ENCODE assay signal across 9 cellular contexts in the genomic region with DNA sequence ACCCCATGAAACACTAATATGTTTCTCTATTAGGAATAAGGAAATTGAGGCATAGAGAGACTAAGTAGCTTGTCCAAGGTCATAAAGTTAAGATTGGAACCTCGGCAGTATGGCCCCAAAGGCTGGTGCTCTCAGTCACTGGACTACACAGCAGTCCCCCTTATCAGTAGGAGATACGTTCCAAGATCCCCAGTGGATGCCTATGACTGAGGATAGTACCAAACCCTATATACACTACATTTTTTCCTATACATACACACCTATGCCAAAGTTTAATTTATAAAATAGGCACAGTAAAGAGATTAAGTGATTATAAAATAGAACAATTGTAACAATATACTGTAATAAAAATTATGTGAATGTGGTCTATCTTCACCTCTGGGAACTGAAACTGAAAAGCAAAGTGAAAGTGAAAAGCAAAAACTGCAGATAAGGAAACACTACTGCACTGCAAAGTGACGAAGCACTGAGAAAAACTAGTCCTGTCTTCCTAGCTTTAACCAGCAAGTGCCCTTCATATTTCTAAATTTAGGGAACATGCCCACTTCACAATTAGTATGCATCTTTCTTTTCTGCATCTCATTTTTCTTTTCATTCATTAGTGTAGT.
DNase-seq lines count a peak whose midpoint lies in the region; ATAC-seq lines count a peak whose summit lies in the region.
"Had no signal": no experiment of that assay in that cellular context is flagged by ENCODE, and none has a peak within 500 bp of the region (broad histone marks: within the 10 kb centered on the region; RNA-seq: fewer than 3 reads in every experiment).

No MANE protein-coding gene starts in this region.

- POLR2A ChIA-PET in activated naive CD8-positive, alpha-beta T cell treated with anti-CD3 and anti-CD28 coated beads, Interleukin-2, amount 10 ng/mL, durations not matched to agents 7 days and 5 days (lab: Charles Lee), result interaction anchor here (0.7 to 1.7 kb wide), 3 partner anchors 97 to 670 kb away, joined by 3 to 5 read pairs (median 3); partner anchors contain the start of genes ATF3, DTL and INTS7

- H3K27ac Mint-ChIP-seq in activated naive CD8-positive, alpha-beta T cell treated with anti-CD3 and anti-CD28 coated beads, Interleukin-2, amount 10 ng/mL, durations not matched to agents 7 days and 5 days, result peak overlapping the region; percentile 69
- peak overlapping the region in 4 of 6 donors; percentile 31 to 45 (median 38) for H3K27ac Mint-ChIP-seq in naive B cell
- H3K27ac Mint-ChIP-seq: WTC11 had no signal

- no peak for DNase-seq in activated naive CD8-positive, alpha-beta T cell treated with anti-CD3 and anti-CD28 coated beads, Interleukin-2, amount 10 ng/mL, durations not matched to agents 7 days and 5 days
- DNase-seq in naive B cell, result peak; percentile 25
- DNase-seq in NCI-H1417 (lab: John Stamatoyannopoulos, UW), result no peak
- DNase-seq in cerebellar cortex (ENCODE audit: low spot score), result no peak
- no peak for DNase-seq in NCI-H1930 (lab: John Stamatoyannopoulos, UW)
- DNase-seq in NCI-H446 (lab: John Stamatoyannopoulos, UW), result no peak

- H3K4me3 Mint-ChIP-seq in activated naive CD8-positive, alpha-beta T cell treated with anti-CD3 and anti-CD28 coated beads, Interleukin-2, amount 10 ng/mL, durations not matched to agents 7 days and 5 days, result peak overlapping the region; percentile 56
- H3K4me3 Mint-ChIP-seq in naive B cell, result peak overlapping the region; percentile 4 to 77 (median 42)
- H3K4me3 Mint-ChIP-seq: WTC11 had no signal

- peaks cover 28% of the 10 kb centered on the region for H3K4me1 Mint-ChIP-seq in activated naive CD8-positive, alpha-beta T cell treated with anti-CD3 and anti-CD28 coated beads, Interleukin-2, amount 10 ng/mL, durations not matched to agents 7 days and 5 days
- peaks cover 0 to 40% (median 7%) of the 10 kb centered on the region in 3 donors for H3K4me1 Mint-ChIP-seq in naive B cell

- H3K9me3 Mint-ChIP-seq in activated naive CD8-positive, alpha-beta T cell treated with anti-CD3 and anti-CD28 coated beads, Interleukin-2, amount 10 ng/mL, durations not matched to agents 7 days and 5 days, result no peaks in the 10 kb centered on the region
- no peaks in the 10 kb centered on the region for H3K9me3 Mint-ChIP-seq in naive B cell
- H3K9me3 Mint-ChIP-seq: WTC11 had no signal

- ATAC-seq in GM18502 (IDR thresholded peaks at IDR 0.05; ENCODE audit: poor library complexity, unreplicated experiment) (peak; percentile 36), HG02885 (IDR thresholded peaks at IDR 0.05; ENCODE audit: poor library complexity, unreplicated experiment) (peak; percentile 25), naive B cell (ENCODE audit: low read depth in 2 of 2) (peak; percentile 73 to 78)
- peak; percentile 64 for ATAC-seq in activated naive CD8-positive, alpha-beta T cell treated with anti-CD3 and anti-CD28 coated beads, Interleukin-2, amount 10 ng/mL, durations not matched to agents 7 days and 5 days (ENCODE audit: low read depth)
- ATAC-seq: WTC11 had no signal

- H3K36me3 Mint-ChIP-seq in activated naive CD8-positive, alpha-beta T cell treated with anti-CD3 and anti-CD28 coated beads, Interleukin-2, amount 10 ng/mL, durations not matched to agents 7 days and 5 days, result peaks cover 16% of the 10 kb centered on the region
- H3K36me3 Mint-ChIP-seq in naive B cell, result no peaks in the 10 kb centered on the region

- no peaks in the 10 kb centered on the region for H3K27me3 Mint-ChIP-seq in activated naive CD8-positive, alpha-beta T cell treated with anti-CD3 and anti-CD28 coated beads, Interleukin-2, amount 10 ng/mL, durations not matched to agents 7 days and 5 days
- no peaks in the 10 kb centered on the region for H3K27me3 Mint-ChIP-seq in naive B cell

Comparison
In these comparisons a context has a peak if more than half of its experiments do, and no peak if none do; other contexts are left out.
1. ATAC-seq: peak in every context shown above with its lines; median percentile 76 in naive B cell; 64 in activated naive CD8-positive, alpha-beta T cell treated with anti-CD3 and anti-CD28 coated beads, Interleukin-2, amount 10 ng/mL, durations not matched to agents 7 days and 5 days; 36 in GM18502; 25 in HG02885.